Comparison of ENCODE assay signal across 10 cellular contexts in genomic region chr2:238974510-238975166, GRCh38.
DNase-seq lines count a peak whose midpoint lies in the region; TF ChIP-seq lines count a peak whose summit lies in the region.
"Had no signal": no experiment of that assay in that cellular context is flagged by ENCODE, and none has a peak within 500 bp of the region (broad histone marks: within the 10 kb centered on the region; RNA-seq: fewer than 3 reads in every experiment).

No MANE protein-coding gene starts in this region.

- TF ChIP-seq RAD21 in SK-N-SH (IDR thresholded peaks at IDR 0.05; ENCODE audit: low read length), result no peak

- H2AFZ ChIP-seq in SK-N-SH (ENCODE audit: low read depth), result no peak overlapping the region

- no peak overlapping the region for H3K4me3 ChIP-seq in SK-N-SH (ENCODE audit: low read depth in 2 of 2, low read length in 1 of 2)
- no peak overlapping the region for H3K4me3 ChIP-seq in rectal smooth muscle tissue (ENCODE audit: low read length)

- no peak overlapping the region for H3K4me2 ChIP-seq in SK-N-SH

- no peaks in the 10 kb centered on the region for H3K27me3 ChIP-seq in SK-N-SH (ENCODE audit: insufficient read depth)
- H3K27me3 ChIP-seq in rectal smooth muscle tissue (ENCODE audit: control insufficient read depth, insufficient read depth, low read length), result no peaks in the 10 kb centered on the region

- TF ChIP-seq CTCF in SK-N-SH (IDR thresholded peaks at IDR 0.05), result peak; percentile 32; the same call in 1 of the 2 replicates

- H3K9ac ChIP-seq in SK-N-SH (no peak overlapping the region), rectal smooth muscle tissue (ENCODE audit: low read length) (no peak overlapping the region)

- H3K9me3 ChIP-seq in SK-N-SH, result no peaks in the 10 kb centered on the region

- no peaks in the 10 kb centered on the region for H4K20me1 ChIP-seq in SK-N-SH (ENCODE audit: insufficient read depth)

- no peaks in the 10 kb centered on the region for H3K79me2 ChIP-seq in SK-N-SH (ENCODE audit: insufficient read depth)

- H3K9me2 ChIP-seq in SK-N-SH, result no peaks in the 10 kb centered on the region

- no peaks in the 10 kb centered on the region for H3K36me3 ChIP-seq in SK-N-SH (replicated peaks in 1 of 2; ENCODE audit: control insufficient read depth in 1 of 2, insufficient read depth in 2 of 2, low read length in 1 of 2)
- no peaks in the 10 kb centered on the region for H3K36me3 ChIP-seq in rectal smooth muscle tissue (ENCODE audit: control insufficient read depth, insufficient read depth, low read length)

- peaks cover 0 to 7% of the 10 kb centered on the region in 2 experiments; a peak in 1 of 4 replicates for H3K4me1 ChIP-seq in SK-N-SH (ENCODE audit: control insufficient read depth in 1 of 2, insufficient read depth in 2 of 2, low read depth in 1 of 2, low read length in 1 of 2)
- H3K4me1 ChIP-seq in rectal smooth muscle tissue (ENCODE audit: control insufficient read depth, insufficient read depth, low read length), result peaks cover 5% of the 10 kb centered on the region

- 72% methylated on average over 6 of the region's 6 CpGs for WGBS in SK-N-SH (ENCODE audit: low lambda C conversion rate)

- H3F3A ChIP-seq in SK-N-SH (replicated peaks; ENCODE audit: insufficient read depth), result no peaks in the 10 kb centered on the region

- CTCF ChIA-PET in SK-N-SH (lab: Yijun Ruan, JAX), result interaction anchor here (0.7 to 1.8 kb wide), 5 partner anchors 10 to 719 kb away, joined by 3 to 4 read pairs (median 3); no protein-coding TSS in a partner anchor

- H3K27ac ChIP-seq in SK-N-SH (ENCODE audit: low read depth in 2 of 2, low read length in 1 of 2), result peak overlapping the region in 1 of 2 experiments; percentile 39; a peak in 1 of 4 replicates
- peak overlapping the region; percentile 48 for H3K27ac ChIP-seq in rectal smooth muscle tissue (ENCODE audit: low read depth, low read length)

- TF ChIP-seq EP300 in SK-N-SH (IDR thresholded peaks at IDR 0.05; ENCODE audit: borderline replicate concordance in 1 of 2, low read depth in 1 of 2, low read length in 1 of 2), result peak in 1 of 2 experiments; percentile 41; a peak in 1 of 4 replicates

- DNase-seq in ELR (ENCODE audit: low read depth) (peak; percentile 96), SK-N-SH (no peak), fibroblast of peridontal ligament (ENCODE audit: extremely low read depth) (peak; percentile 95), cerebellum (ENCODE audit: low spot score) (no peak), NCI-H2227 (lab: John Stamatoyannopoulos, UW; ENCODE audit: unreplicated experiment) (no peak)
- no peak for DNase-seq in stimulated activated CD8-positive, alpha-beta memory T cell treated with anti-CD3 and anti-CD28 coated beads, Interleukin-4, amount 100 ng/mL, for 48 hours
- DNase-seq in activated CD4-positive, alpha-beta T cell treated with anti-CD3 and anti-CD28 coated beads, Interleukin-2, amount 50 U/mL, for 48 hours, result no peak
- DNase-seq: GF-D8, MV-4-11 had no signal

- POLR2A ChIA-PET in SK-N-SH (lab: Yijun Ruan, JAX), result no interaction called here

TF ChIP-seq in SK-N-SH, 30 proteins besides CTCF, POLR2A, EP300 and RAD21 (continues in another document):
- TF ChIP-seq EZH2phosphoT487 (IDR thresholded peaks at IDR 0.05; ENCODE audit: borderline replicate concordance, low read depth) (no peak), RXRA (IDR thresholded peaks at IDR 0.05; ENCODE audit: borderline replicate concordance, low read depth) (no peak), TCF12 (IDR thresholded peaks at IDR 0.05) (peak; percentile 27), MXI1 (IDR thresholded peaks at IDR 0.05; ENCODE audit: low read depth, low read length) (no peak), YY1 (IDR thresholded peaks at IDR 0.05; ENCODE audit: low read depth) (no peak), SMC3 (IDR thresholded peaks at IDR 0.05; ENCODE audit: low read depth, low read length) (no peak), MEF2A (IDR thresholded peaks at IDR 0.05; ENCODE audit: borderline replicate concordance, low read depth) (no peak), REST (IDR thresholded peaks at IDR 0.05; ENCODE audit: low read depth, low read length) (no peak), TAF1 (IDR thresholded peaks at IDR 0.05; ENCODE audit: borderline replicate concordance, low read depth, low read length) (no peak), MAX (IDR thresholded peaks at IDR 0.05; ENCODE audit: low read depth) (no peak), RFX5 (IDR thresholded peaks at IDR 0.05; ENCODE audit: low read length) (no peak), TEAD4 (IDR thresholded peaks at IDR 0.05; ENCODE audit: borderline replicate concordance, insufficient read depth) (no peak), PBX3 (IDR thresholded peaks at IDR 0.05) (peak; percentile 65), USF1 (IDR thresholded peaks at IDR 0.05; ENCODE audit: borderline replicate concordance, low read depth) (no peak), CHD2 (IDR thresholded peaks at IDR 0.05; ENCODE audit: low read length, partially characterized antibody) (no peak), ZBTB33 (IDR thresholded peaks at IDR 0.05; ENCODE audit: borderline replicate concordance, low read depth) (no peak), ELF1 (IDR thresholded peaks at IDR 0.05) (no peak), POLR2AphosphoS5 (IDR thresholded peaks at IDR 0.05; ENCODE audit: low read depth, low read length) (no peak), GATA2 (CRISPR knock-in tag; IDR thresholded peaks at IDR 0.05) (no peak), RCOR1 (IDR thresholded peaks at IDR 0.05; ENCODE audit: low read length) (no peak), SIN3A (IDR thresholded peaks at IDR 0.05; ENCODE audit: borderline replicate concordance, low read depth, low read length) (no peak), GABPA (IDR thresholded peaks at IDR 0.05; ENCODE audit: low read depth) (no peak), JUND (IDR thresholded peaks at IDR 0.05) (peak; percentile 39; the same call in 1 of the 2 replicates), FOSL2 (IDR thresholded peaks at IDR 0.05; ENCODE audit: borderline replicate concordance, low read depth) (peak; percentile 46; the same call in 1 of the 2 replicates), FOXJ3 (CRISPR knock-in tag; IDR thresholded peaks at IDR 0.05) (no peak)

Comparison
In these comparisons a context has a peak if more than half of its experiments do, and no peak if none do; other contexts are left out.
1. DNase-seq: peak in ELR (single experiment) and fibroblast of peridontal ligament (single experiment); none in SK-N-SH (single experiment), stimulated activated CD8-positive, alpha-beta memory T cell treated with anti-CD3 and anti-CD28 coated beads, Interleukin-4, amount 100 ng/mL, for 48 hours (single experiment), activated CD4-positive, alpha-beta T cell treated with anti-CD3 and anti-CD28 coated beads, Interleukin-2, amount 50 U/mL, for 48 hours (0 of 2), cerebellum (single experiment) and NCI-H2227 (single experiment).